ENCODE assay signal across 11 cellular contexts in genomic region chr7:28536259-28536658, GRCh38.
DNase-seq lines count a peak whose midpoint lies in the region; ATAC-seq and TF ChIP-seq lines count a peak whose summit lies in the region.
"Had no signal": no experiment of that assay in that cellular context is flagged by ENCODE, and none has a peak within 500 bp of the region (broad histone marks: within the 10 kb centered on the region; RNA-seq: fewer than 3 reads in every experiment).

No MANE protein-coding gene starts in this region.

- H3K9me3 ChIP-seq in gastroesophageal sphincter (no peaks in the 10 kb centered on the region), sigmoid colon (no peaks in the 10 kb centered on the region)
- H3K9me3 ChIP-seq: SJSA1 had no signal

- TF ChIP-seq EP300 in gastroesophageal sphincter (IDR thresholded peaks at IDR 0.05), result no peak
- no peak for TF ChIP-seq EP300 in sigmoid colon (IDR thresholded peaks at IDR 0.05)

- peaks cover 0 to 19% (median 8%) of the 10 kb centered on the region in 3 donors for H3K4me1 ChIP-seq in gastroesophageal sphincter
- H3K4me1 ChIP-seq in sigmoid colon, result peaks cover 0 to 6% (median 2%) of the 10 kb centered on the region in 4 donors
- H3K4me1 ChIP-seq: SJSA1 had no signal

- TF ChIP-seq CTCF in GM12873 (IDR thresholded peaks at IDR 0.05; ENCODE audit: insufficient read depth, low read depth, low read length, missing control alignments) (peak; percentile 11), RWPE1 (conservative IDR thresholded peaks at IDR 0.05; ENCODE audit: low read depth) (no peak), gastroesophageal sphincter (IDR thresholded peaks at IDR 0.05) (peak in 3 of 4 experiments; percentile 58 to 80 (median 75)), sigmoid colon (IDR thresholded peaks at IDR 0.05) (peak; percentile 36 to 79 (median 50))

- no peak overlapping the region for H3K4me3 ChIP-seq in gastroesophageal sphincter
- H3K4me3 ChIP-seq in sigmoid colon, result no peak overlapping the region
- H3K4me3 ChIP-seq: K562, SJSA1 had no signal

- TF ChIP-seq POLR2A in gastroesophageal sphincter (IDR thresholded peaks at IDR 0.05) (no peak), sigmoid colon (IDR thresholded peaks at IDR 0.05) (no peak)

- 43 to 81% methylated on average over 2 to 7 of the region's 7 CpGs for WGBS in gastroesophageal sphincter (ENCODE audit: low coverage in 1 of 2), 2 donors
- 55 to 69% methylated on average over 7 of the region's 7 CpGs for WGBS in sigmoid colon, 2 donors

- H3K27me3 ChIP-seq in gastroesophageal sphincter (no peaks in the 10 kb centered on the region), sigmoid colon (no peaks in the 10 kb centered on the region)
- H3K27me3 ChIP-seq: SJSA1 had no signal

- DNase-seq in RWPE1 (ENCODE audit: low spot score) (peak; percentile 25), sigmoid colon (peak; percentile 75)
- DNase-seq: activated T-cell treated with anti-CD3 and anti-CD28 coated beads, Interleukin-2, amount 50 U/mL, for 48 hours had no signal

- no peak overlapping the region for H3K27ac ChIP-seq in RWPE1
- no peak overlapping the region for H3K27ac ChIP-seq in gastroesophageal sphincter
- no peak overlapping the region for H3K27ac ChIP-seq in sigmoid colon
- H3K27ac ChIP-seq: SJSA1 had no signal

- intact Hi-C loops in sigmoid colon (cut with DNase I), result loop anchor here (5.0 kb wide), 2 partner anchors 119 to 144 kb away; no protein-coding TSS in a partner anchor

- ATAC-seq in gastroesophageal sphincter, result peak; percentile 55
- ATAC-seq in HG02571 (IDR thresholded peaks at IDR 0.05; ENCODE audit: unreplicated experiment), result no peak
- no peak for ATAC-seq in HG02623 (IDR thresholded peaks at IDR 0.05; ENCODE audit: unreplicated experiment)
- ATAC-seq in GM19395 (IDR thresholded peaks at IDR 0.05; ENCODE audit: unreplicated experiment), result no peak
- ATAC-seq in HG03342 (IDR thresholded peaks at IDR 0.05; ENCODE audit: unreplicated experiment), result no peak
- ATAC-seq: K562 had no signal

- CTCF ChIA-PET in RWPE1 (lab: Yijun Ruan, JAX), result interaction anchor here (0.9 kb wide), 1 partner anchor 10 kb away, joined by 4 read pairs; no protein-coding TSS in a partner anchor

- POLR2A ChIA-PET in RWPE1 (lab: Yijun Ruan, JAX; ENCODE audit: low non-redundant PET), result no interaction called here

- H3K36me3 ChIP-seq in gastroesophageal sphincter (no peaks in the 10 kb centered on the region), sigmoid colon (no peaks in the 10 kb centered on the region)
- H3K36me3 ChIP-seq: SJSA1 had no signal
